ENCODE assay signal across 8 cellular contexts in the genomic region with DNA sequence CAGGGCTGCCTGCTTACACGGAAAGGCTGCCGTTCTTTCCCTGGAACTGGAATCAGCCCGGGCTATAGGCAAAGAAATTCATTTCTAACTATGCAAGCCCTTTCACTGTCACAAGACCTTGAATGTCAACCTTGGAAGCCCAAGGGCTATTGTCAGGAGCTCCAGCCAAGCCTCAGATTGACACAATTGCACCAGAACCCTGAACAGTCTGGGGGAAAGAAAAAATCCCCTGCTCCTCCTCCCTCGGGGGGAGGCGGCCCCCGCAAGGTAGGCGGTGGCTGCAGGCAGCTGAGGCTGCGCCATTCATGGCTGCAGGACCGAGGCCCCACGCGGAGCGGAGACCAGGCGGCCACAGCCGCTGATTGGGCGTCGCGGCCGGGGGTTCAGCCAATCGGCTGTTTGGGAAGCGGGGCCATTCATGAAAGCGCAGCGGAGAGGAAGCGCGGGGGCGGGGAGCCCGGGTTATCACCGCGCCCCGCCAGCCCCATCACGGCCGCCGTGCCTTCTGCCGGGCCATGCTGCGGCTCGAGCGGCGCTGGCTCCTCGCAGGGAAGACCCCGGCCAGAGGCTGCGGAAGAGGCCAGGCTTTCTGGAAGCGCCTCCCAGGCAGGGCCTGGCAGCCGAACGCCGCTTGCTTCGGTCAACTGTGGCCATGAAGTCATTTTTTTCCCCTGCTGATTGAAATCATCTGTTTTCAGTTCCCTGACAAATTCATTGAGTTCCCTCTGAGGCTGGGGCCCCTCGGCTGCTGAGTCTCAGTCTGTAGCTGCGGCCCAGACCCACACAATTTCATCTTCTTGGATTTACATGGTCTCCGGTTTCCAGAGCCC. TPM values are rescaled to one million over a fixed set of nuclear protein-coding genes. Genes with fewer than 3 reads are reported as not detected.
A peak's percentile ranks its signal among the peaks of the same experiment; 100 is the strongest.
DNase-seq lines count a peak whose midpoint lies in the region; ATAC-seq and TF ChIP-seq lines count a peak whose summit lies in the region.

No MANE protein-coding gene starts in this region.

- H3K27me3 ChIP-seq in RWPE2 (ENCODE audit: insufficient read depth, poor library complexity, severe bottlenecking) (no peaks in the 10 kb centered on the region), foreskin keratinocyte (no peaks in the 10 kb centered on the region)

- no peaks in the 10 kb centered on the region for H3K36me3 ChIP-seq in RWPE2 (ENCODE audit: low read depth)

- H3K27ac ChIP-seq in RWPE2 (ENCODE audit: poor library complexity, severe bottlenecking) (peak overlapping the region; percentile 72), foreskin keratinocyte (no peak overlapping the region), substantia nigra (ENCODE audit: low read depth, low read length, poor library complexity, severe bottlenecking) (peak overlapping the region; percentile 63)

- DNase-seq in CD1c-positive myeloid dendritic cell (ENCODE audit: extremely low spot score) (peak; percentile 89), RWPE2 (ENCODE audit: low spot score) (peak; percentile 83), foreskin keratinocyte (peak; percentile 46 to 81), nucleus accumbens (lab: John Stamatoyannopoulos, UW) (peak in 55 of 56 donors; percentile 29 to 88 (median 73)), substantia nigra (lab: John Stamatoyannopoulos, UW) (peak; percentile 28 to 95 (median 78))
- DNase-seq in activated naive CD4-positive, alpha-beta T cell (lab: John Stamatoyannopoulos, UW) = peak; percentile 18 to 57 (median 31)

- H3K4me1 ChIP-seq in RWPE2 (ENCODE audit: insufficient read depth, poor library complexity, severe bottlenecking) (peaks cover 37% of the 10 kb centered on the region), foreskin keratinocyte (peaks cover 10% of the 10 kb centered on the region)

- TF ChIP-seq CTCF in RWPE2 (IDR thresholded peaks at IDR 0.05; ENCODE audit: poor library complexity, severe bottlenecking) (no peak), foreskin keratinocyte (conservative IDR thresholded peaks at IDR 0.05) (no peak)

- ATAC-seq in GM19395 (IDR thresholded peaks at IDR 0.05; ENCODE audit: unreplicated experiment) (peak; percentile 93), HG03565 (IDR thresholded peaks at IDR 0.05; ENCODE audit: unreplicated experiment) (peak; percentile 75), RWPE2 (ENCODE audit: low read depth) (peak; percentile 59), foreskin keratinocyte (peak; percentile 65)

- H3K4me3 ChIP-seq in RWPE2 (ENCODE audit: severe bottlenecking) = peak overlapping the region; percentile 14

- H3K9me3 ChIP-seq in RWPE2 (ENCODE audit: severe bottlenecking) = no peaks in the 10 kb centered on the region

RNA-seq across cellular contexts. Expression of gene LINC01488, which starts 38.1 kb away (rescaled TPM):
- total RNA-seq in foreskin keratinocyte = not detected in 2 replicates
- not detected in 2 replicates for polyA plus RNA-seq in foreskin keratinocyte

Comparison
In these comparisons a context has a peak if more than half of its experiments do, and no peak if none do; other contexts are left out.
1. DNase-seq: peak in every context shown above with its lines; median percentile 89 in CD1c-positive myeloid dendritic cell; 83 in RWPE2; 78 in substantia nigra; 73 in nucleus accumbens; 64 in foreskin keratinocyte; 31 in activated naive CD4-positive, alpha-beta T cell.